Comparison of ENCODE assay signal across 9 cellular contexts in genomic region chr1:20551945-20552727, GRCh38. TPM values are rescaled to one million over a fixed set of nuclear protein-coding genes. Genes with fewer than 3 reads are reported as not detected.
A peak's percentile ranks its signal among the peaks of the same experiment; 100 is the strongest.
DNase-seq lines count a peak whose midpoint lies in the region; ATAC-seq, FAIRE-seq and TF ChIP-seq lines count a peak whose summit lies in the region.
"Had no signal": no experiment of that assay in that cellular context is flagged by ENCODE, and none has a peak within 500 bp of the region (broad histone marks: within the 10 kb centered on the region; RNA-seq: fewer than 3 reads in every experiment).

A gene with protein sequence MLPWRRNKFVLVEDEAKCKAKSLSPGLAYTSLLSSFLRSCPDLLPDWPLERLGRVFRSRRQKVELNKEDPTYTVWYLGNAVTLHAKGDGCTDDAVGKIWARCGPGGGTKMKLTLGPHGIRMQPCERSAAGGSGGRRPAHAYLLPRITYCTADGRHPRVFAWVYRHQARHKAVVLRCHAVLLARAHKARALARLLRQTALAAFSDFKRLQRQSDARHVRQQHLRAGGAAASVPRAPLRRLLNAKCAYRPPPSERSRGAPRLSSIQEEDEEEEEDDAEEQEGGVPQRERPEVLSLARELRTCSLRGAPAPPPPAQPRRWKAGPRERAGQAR (plus strand): TSS chr1:20552573. CDS start chr1:20552974, 401 bp downstream.

- FAIRE-seq in HepG2 (lab: Jason Lieb, UNC): peak; percentile 81

- BruUV-seq in IMR-90 (replicated peaks; lab: Mats Ljungman, UMichigan) (no TSS peak), HepG2 (replicated peaks; lab: Mats Ljungman, UMichigan) (no TSS peak)

- H3K4me3 ChIP-seq in AG04450 (ENCODE audit: low read depth, low read length) (peak within 1 kb of the TSS; percentile 10; the same call in 1 of the 2 replicates), IMR-90 (ENCODE audit: insufficient read depth, low read depth, low read length) (no peak within 1 kb of the TSS), HepG2 (replicated peaks in 1 of 3; ENCODE audit: insufficient read depth in 1 of 3, low read depth in 2 of 3, low read length in 3 of 3) (peak within 1 kb of the TSS; percentile 57 to 81 (median 75)), tibial artery (peak within 1 kb of the TSS; percentile 27 to 43)

- no peaks in the 10 kb centered on the region for H3K9me1 ChIP-seq in IMR-90 (ENCODE audit: insufficient read depth, low read length)

- H4K5ac ChIP-seq in IMR-90 (ENCODE audit: low read depth, low read length): no peak within 1 kb of the TSS

- peak; percentile 75 for ATAC-seq in IMR-90 (ENCODE audit: low read depth)
- ATAC-seq in HepG2: peak; percentile 93
- ATAC-seq in HG03439 (IDR thresholded peaks at IDR 0.05; ENCODE audit: unreplicated experiment): no peak
- ATAC-seq in GM18870 (IDR thresholded peaks at IDR 0.05; ENCODE audit: unreplicated experiment): no peak

- peak within 1 kb of the TSS; percentile 50; the same call in 1 of the 2 replicates for H3K4me2 ChIP-seq in IMR-90 (ENCODE audit: low read depth, low read length)
- H3K4me2 ChIP-seq in HepG2 (ENCODE audit: low read depth, low read length): peak within 1 kb of the TSS; percentile 89

- H2BK120ac ChIP-seq in IMR-90 (ENCODE audit: low read depth, low read length): no peak within 1 kb of the TSS

- intact Hi-C loops in IMR-90 (cut with micrococcal nuclease): no loop called here
- intact Hi-C loops in HepG2 (cut with micrococcal nuclease; ENCODE audit: unreplicated experiment): loop anchor here (2.0 kb wide), 1 partner anchor 29 kb away; no protein-coding TSS in a partner anchor
- intact Hi-C loops in tibial artery (cut with DNase I; ENCODE audit: low total_unique reads): no loop called here

- WGBS in IMR-90 (ENCODE audit: extremely low coverage in 2 of 2, insufficient read length in 1 of 2), 2 experiments: 0% methylated on average over 12 of the region's 47 CpGs; no CpG with 5 or more reads in 1 of the 2 experiments
- WGBS in HepG2 (ENCODE audit: low lambda C conversion rate): 0% methylated on average over 17 of the region's 47 CpGs

- H3K27ac ChIP-seq in AG04450 (ENCODE audit: low read depth, low read length) (no peak within 1 kb of the TSS), IMR-90 (ENCODE audit: insufficient read depth, low read length) (no peak within 1 kb of the TSS), HepG2 (ENCODE audit: extremely low read length, insufficient read depth, low read length) (peak within 1 kb of the TSS; percentile 95), tibial artery (no peak within 1 kb of the TSS)

- no peak within 1 kb of the TSS for H2BK15ac ChIP-seq in IMR-90 (ENCODE audit: low read depth, low read length)

- H3K9ac ChIP-seq in IMR-90 (ENCODE audit: low read depth, low read length) (no peak within 1 kb of the TSS), HepG2 (ENCODE audit: insufficient read depth, low read depth, low read length) (peak within 1 kb of the TSS; percentile 87)

- peaks cover 63% of the 10 kb centered on the region for H3K27me3 ChIP-seq in AG04450 (ENCODE audit: control insufficient read depth, insufficient read depth, low read length)
- H3K27me3 ChIP-seq in IMR-90 (ENCODE audit: control insufficient read depth, insufficient read depth, low read length): peaks cover 82% of the 10 kb centered on the region
- H3K27me3 ChIP-seq in HepG2 (ENCODE audit: control insufficient read depth in 1 of 2, insufficient read depth in 2 of 2, low read length in 2 of 2): no peaks in the 10 kb centered on the region
- peaks cover 0 to 63% of the 10 kb centered on the region in 2 donors for H3K27me3 ChIP-seq in tibial artery

- no peak for TF ChIP-seq CTCF in AG04450 (IDR thresholded peaks at IDR 0.05; ENCODE audit: low read depth, low read length)
- TF ChIP-seq CTCF in IMR-90 (conservative IDR thresholded peaks at IDR 0.05; ENCODE audit: low read depth, low read length): no peak
- TF ChIP-seq CTCF in HepG2 (CRISPR knock-in tag; IDR thresholded peaks at IDR 0.05): no peak
- TF ChIP-seq CTCF in tibial artery (IDR thresholded peaks at IDR 0.05): no peak

- H2BK5ac ChIP-seq in IMR-90 (ENCODE audit: low read depth, low read length, poor library complexity, severe bottlenecking): no peak within 1 kb of the TSS

- H2AK9ac ChIP-seq in IMR-90 (replicated peaks; ENCODE audit: low read depth, low read length, poor library complexity): peak within 1 kb of the TSS; percentile 55

- H3K4me1 ChIP-seq in IMR-90 (ENCODE audit: control insufficient read depth, insufficient read depth, low read length) (no peaks in the 10 kb centered on the region), HepG2 (ENCODE audit: insufficient read depth, low read length) (peaks cover 34% of the 10 kb centered on the region), tibial artery (peaks cover 0 to 26% (median 9%) of the 10 kb centered on the region in 4 donors)

- H2BK20ac ChIP-seq in IMR-90 (ENCODE audit: low read depth, low read length): no peak within 1 kb of the TSS

- TF ChIP-seq POLR2A in IMR-90 (IDR thresholded peaks at IDR 0.05; ENCODE audit: low read depth, low read length): no peak
- peak; percentile 95 to 96 for TF ChIP-seq POLR2A in HepG2 (IDR thresholded peaks at IDR 0.05; ENCODE audit: insufficient read depth in 1 of 2, low read depth in 2 of 2, low read length in 2 of 2)

- H3K23ac ChIP-seq in IMR-90 (ENCODE audit: low read depth, low read length): no peak within 1 kb of the TSS

- no peak within 1 kb of the TSS for H3K18ac ChIP-seq in IMR-90 (ENCODE audit: low read depth, low read length)

- peak within 1 kb of the TSS; percentile 77 for H2AFZ ChIP-seq in IMR-90 (replicated peaks; ENCODE audit: low read length, poor library complexity)
- H2AFZ ChIP-seq in HepG2 (ENCODE audit: low read length): no peak within 1 kb of the TSS

- H3K79me1 ChIP-seq in IMR-90 (ENCODE audit: low read depth in 1 of 2, low read length in 2 of 2): no peaks in the 10 kb centered on the region

- CTCF ChIA-PET in AG04450 (lab: Charles Lee) (interaction anchor here (1.4 to 2.3 kb wide), 2 partner anchors 23 to 81 kb away, joined by 3 to 8 read pairs; no protein-coding TSS in a partner anchor), IMR-90 (lab: Yijun Ruan, JAX) (no interaction called here), HepG2 (lab: Yijun Ruan, JAX; ENCODE audit: low intra/inter-chr PET ratio, low total read pairs) (no interaction called here)

- POLR2A ChIA-PET in AG04450 (lab: Yijun Ruan, JAX): no interaction called here
- POLR2A ChIA-PET in IMR-90 (lab: Charles Lee; ENCODE audit: unreplicated experiment): no interaction called here
- POLR2A ChIA-PET in HepG2 (lab: Yijun Ruan, JAX): interaction anchor here (0.6 to 2.6 kb wide), 21 partner anchors 9 to 626 kb away, joined by 3 to 45 read pairs (median 4); partner anchors contain the start of genes CDA, DDOST, MUL1 and PINK1

- H4K20me1 ChIP-seq in IMR-90 (ENCODE audit: insufficient read depth, low read length): no peaks in the 10 kb centered on the region; the same call in 1 of the 2 replicates
- H4K20me1 ChIP-seq in HepG2 (ENCODE audit: insufficient read depth, low read length): no peaks in the 10 kb centered on the region; the same call in 1 of the 2 replicates

- H3K14ac ChIP-seq in IMR-90 (replicated peaks; ENCODE audit: low read depth, low read length): no peak within 1 kb of the TSS

- H3K36me3 ChIP-seq in IMR-90 (ENCODE audit: control insufficient read depth, insufficient read depth, low read length) (no peaks in the 10 kb centered on the region), HepG2 (replicated peaks in 1 of 2; ENCODE audit: control insufficient read depth in 1 of 2, insufficient read depth in 2 of 2, low read length in 2 of 2) (no peaks in the 10 kb centered on the region), tibial artery (no peaks in the 10 kb centered on the region)

- dilution Hi-C loops in IMR-90 (cut with HindIII; ENCODE audit: low sequenced_read_pairs, unreplicated experiment): no loop called here

- no peak within 1 kb of the TSS for H2AK5ac ChIP-seq in IMR-90 (ENCODE audit: low read depth, low read length)

- in situ Hi-C loops in IMR-90 (cut with MboI; ENCODE audit: low sequenced_read_pairs) (no loop called here), HepG2 (cut with HindIII; ENCODE audit: extremely low pct_ligation_motif_present, low pct_unique_long_range_greater_than_20kb) (no loop called here)

- H4K8ac ChIP-seq in IMR-90 (ENCODE audit: low read depth in 2 of 2, low read length in 2 of 2): no peak within 1 kb of the TSS

- TF ChIP-seq EP300 in HepG2 (IDR thresholded peaks at IDR 0.05; ENCODE audit: low read depth in 2 of 2, low read length in 2 of 2): peak in 1 of 2 experiments; percentile 46; a peak in 1 of 4 replicates
- TF ChIP-seq EP300 in HepG2 (CRISPR knock-in tag; IDR thresholded peaks at IDR 0.05; ENCODE audit: borderline replicate concordance): no peak

- H3K79me2 ChIP-seq in HepG2 (ENCODE audit: insufficient read depth, low read length): no peaks in the 10 kb centered on the region

- H3K56ac ChIP-seq in IMR-90 (ENCODE audit: extremely low read depth, insufficient read depth, low read length): no peak within 1 kb of the TSS

- TF ChIP-seq RAD21 in IMR-90 (IDR thresholded peaks at IDR 0.05; ENCODE audit: low read length) (no peak), HepG2 (CRISPR knock-in tag; IDR thresholded peaks at IDR 0.05) (no peak)

- H3K4ac ChIP-seq in IMR-90 (ENCODE audit: low read depth, low read length): no peak within 1 kb of the TSS

- H4K91ac ChIP-seq in IMR-90 (ENCODE audit: insufficient read depth, low read depth, low read length): no peak within 1 kb of the TSS

- no peak for DNase-seq in AG04450 (ENCODE audit: low read depth, low spot score)
- DNase-seq in IMR-90: no peak
- peak; percentile 81 for DNase-seq in cerebellum (ENCODE audit: low spot score)
- peak; percentile 88 for DNase-seq in HepG2 (ENCODE audit: low spot score)
- DNase-seq in tibial artery: peak in 1 of 2 donors; percentile 68
- no peak for DNase-seq in SIG-M5 treated with dmso at 0.1 percent for 504 hours (lab: John Stamatoyannopoulos, UW; ENCODE audit: unreplicated experiment)
- DNase-seq: activated T-cell treated with anti-CD3 and anti-CD28 coated beads, Interleukin-2, amount 50 U/mL, for 4 hours had no signal

- H3K9me3 ChIP-seq in AG04450 (ENCODE audit: control insufficient read depth, insufficient read depth, low read length): no peaks in the 10 kb centered on the region; the same call in 1 of the 2 replicates
- H3K9me3 ChIP-seq in IMR-90 (ENCODE audit: control insufficient read depth, insufficient read depth, low read length): no peaks in the 10 kb centered on the region
- no peaks in the 10 kb centered on the region for H3K9me3 ChIP-seq in HepG2 (ENCODE audit: low read length)
- H3K9me3 ChIP-seq in tibial artery: no peaks in the 10 kb centered on the region

RNA-seq across cellular contexts. Expression of the gene that starts here (rescaled TPM):
- 0.02 TPM in 1 of 2 replicates, not detected in the other for polyA plus RNA-seq in AG04450 (2011; rRNA removed)
- not detected in 2 replicates for polyA minus RNA-seq in AG04450 (2011; rRNA and poly(A)+ RNA removed)
- total RNA-seq in IMR-90 (2012; rRNA removed): not detected in 2 replicates
- polyA plus RNA-seq in IMR-90 (2012; rRNA removed): 0.05 and 0.09 TPM in 2 replicates
- polyA plus RNA-seq in IMR-90 (2012; cell fraction: cytosol; rRNA removed): 0.06 and 0.11 TPM in 2 replicates
- polyA plus RNA-seq in IMR-90 (2012; cell fraction: nucleus; rRNA removed; ENCODE audit: low replicate concordance): 0.02 and 0.08 TPM in 2 replicates
- 2.5 TPM for total RNA-seq in cerebellum
- 3.2 and 3.7 TPM in 2 replicates for total RNA-seq in HepG2 (2016; rRNA removed; fragmentation: Illumina TruSeq; extraction: Trizol)
- 1.1 TPM in 2 replicates for total RNA-seq in HepG2 (2016; cell fraction: cytosol; rRNA removed; fragmentation: Illumina TruSeq; extraction: Trizol; ENCODE audit: low read depth)
- total RNA-seq in HepG2 (2016; cell fraction: insoluble cytoplasmic fraction; rRNA removed; fragmentation: Illumina TruSeq; extraction: Trizol): 2.7 and 3.7 TPM in 2 replicates
- total RNA-seq in HepG2 (2016; cell fraction: membrane; rRNA removed; fragmentation: Illumina TruSeq; extraction: Trizol): 2.0 and 2.1 TPM in 2 replicates
- total RNA-seq in HepG2 (2016; cell fraction: nucleus; rRNA removed; fragmentation: Illumina TruSeq; extraction: Trizol): 2.1 and 2.2 TPM in 2 replicates
- polyA plus RNA-seq in HepG2 (2011; rRNA removed): 0.63 and 0.80 TPM in 2 replicates
- polyA plus RNA-seq in HepG2 (2011; cell fraction: cytosol; rRNA removed): 0.45 and 0.85 TPM in 2 replicates
- polyA plus RNA-seq in HepG2 (2011; cell fraction: nucleus; rRNA removed): 2.0 and 2.2 TPM in 2 replicates
- 1.4 and 1.7 TPM in 2 replicates for polyA plus RNA-seq in HepG2 (2012)
- 0.42 and 0.66 TPM in 2 replicates for polyA plus RNA-seq in HepG2 (2016; cell fraction: cytosol; fragmentation: Illumina TruSeq; extraction: Trizol; ENCODE audit: low read depth)
- 4.4 and 6.4 TPM in 2 replicates for polyA plus RNA-seq in HepG2 (2016; cell fraction: insoluble cytoplasmic fraction; fragmentation: Illumina TruSeq; extraction: Trizol; ENCODE audit: low read depth)
- 1.0 and 1.4 TPM in 2 replicates for polyA plus RNA-seq in HepG2 (2016; cell fraction: membrane; fragmentation: Illumina TruSeq; extraction: Trizol; ENCODE audit: low read depth)
- 4.9 and 5.8 TPM in 2 replicates for polyA plus RNA-seq in HepG2 (2016; cell fraction: nucleus; fragmentation: Illumina TruSeq; extraction: Trizol; ENCODE audit: insufficient read depth, low read depth)
- 2.0 TPM in 1 of 2 replicates, not detected in the other for polyA minus RNA-seq in HepG2 (2011; rRNA and poly(A)+ RNA removed; ENCODE audit: low replicate concordance)
- 1.8 and 2.3 TPM in 2 replicates for polyA minus RNA-seq in HepG2 (2011; cell fraction: cytosol; rRNA and poly(A)+ RNA removed)
- 1.4 and 2.2 TPM in 2 replicates for polyA minus RNA-seq in HepG2 (2011; cell fraction: nucleus; rRNA and poly(A)+ RNA removed)

Comparison
In these comparisons a context has a peak if more than half of its experiments do, and no peak if none do; other contexts are left out.
1. Peak in ATAC-seq and H3K4me2 ChIP-seq in IMR-90; RNA of the gene not detected or under 1 TPM.
2. DNase-seq: peak in cerebellum (single experiment) and HepG2 (single experiment); none in AG04450 (single experiment), IMR-90 (single experiment) and SIG-M5 treated with dmso at 0.1 percent for 504 hours (single experiment).